ENCODE assay signal across 15 cellular contexts in the genomic region with DNA sequence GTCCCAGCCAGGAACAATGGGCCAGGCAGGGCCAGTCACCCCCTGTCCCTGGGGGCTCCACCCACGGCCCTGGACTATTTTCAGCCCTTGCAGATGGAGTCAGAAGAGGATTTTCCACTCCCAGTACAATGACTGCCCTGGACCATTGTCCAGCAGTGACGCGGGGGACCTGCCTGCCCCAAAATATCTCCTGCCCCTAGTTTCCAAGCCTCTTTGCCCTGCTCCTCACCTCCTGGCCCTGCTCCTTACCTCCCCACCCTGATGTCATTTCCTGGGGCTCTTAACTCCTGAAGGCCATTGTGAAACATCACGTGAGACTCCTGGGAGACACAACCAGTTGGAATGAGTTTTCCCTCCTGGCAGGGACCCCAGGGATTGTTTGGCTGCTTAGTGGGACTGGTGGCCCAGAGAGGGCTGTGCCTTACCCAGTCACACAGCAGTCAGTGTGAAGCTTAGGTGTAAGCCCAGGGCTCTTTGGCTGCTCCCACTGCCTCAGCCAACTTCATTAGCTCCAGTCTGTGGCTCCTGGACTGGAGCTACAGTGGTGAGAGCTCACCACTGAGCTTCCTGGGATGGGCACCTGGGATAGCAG. TPM values are rescaled to one million over a fixed set of nuclear protein-coding genes. Genes with fewer than 3 reads are reported as not detected.
A peak's percentile ranks its signal among the peaks of the same experiment; 100 is the strongest.
DNase-seq lines count a peak whose midpoint lies in the region; ATAC-seq, FAIRE-seq and TF ChIP-seq lines count a peak whose summit lies in the region.
"Had no signal": no experiment of that assay in that cellular context is flagged by ENCODE, and none has a peak within 500 bp of the region (broad histone marks: within the 10 kb centered on the region; RNA-seq: fewer than 3 reads in every experiment).

No MANE protein-coding gene starts in this region.

- H3K27me3 Mint-ChIP-seq in neural crest cell (ENCODE audit: low read depth) (no peaks in the 10 kb centered on the region), T-helper 17 cell (peaks cover 6% of the 10 kb centered on the region)

- no peak for FAIRE-seq in GM12892 (lab: Jason Lieb, UNC)
- FAIRE-seq: colon, urothelium cell line had no signal

- no peaks in the 10 kb centered on the region for H3K9me3 Mint-ChIP-seq in neural crest cell
- H3K9me3 Mint-ChIP-seq: CD4-positive, CD25-positive, alpha-beta regulatory T cell had no signal

- TF ChIP-seq CTCF in Peyer's patch (IDR thresholded peaks at IDR 0.05) (no peak), foreskin fibroblast (IDR thresholded peaks at IDR 0.05; ENCODE audit: low read depth, low read length) (no peak), neural crest cell (conservative IDR thresholded peaks at IDR 0.05) (no peak)

- H3K36me3 Mint-ChIP-seq in neural crest cell (ENCODE audit: low read depth) = no peaks in the 10 kb centered on the region
- no peaks in the 10 kb centered on the region for H3K36me3 Mint-ChIP-seq in T-helper 17 cell (ENCODE audit: low read depth)
- H3K36me3 Mint-ChIP-seq: CD4-positive, CD25-positive, alpha-beta regulatory T cell had no signal

- peak; percentile 63 for DNase-seq in AG20443 (ENCODE audit: low spot score)
- DNase-seq in Peyer's patch = peak in 2 of 3 donors; percentile 36 to 42
- peak; percentile 43 to 65 for DNase-seq in foreskin fibroblast
- no peak for DNase-seq in neural crest cell (ENCODE audit: low read depth, low spot score)
- DNase-seq in T-helper 17 cell = no peak
- no peak for DNase-seq in GM12892 (ENCODE audit: insufficient read length)
- no peak for DNase-seq in superior temporal gyrus (ENCODE audit: extremely low spot score)
- DNase-seq: activated CD4-positive, CD25-positive, alpha-beta regulatory T cell; CD4-positive, CD25-positive, alpha-beta regulatory T cell; NCI-H345 had no signal

- H3K27ac Mint-ChIP-seq in neural crest cell (ENCODE audit: unreplicated experiment) (peak overlapping the region; percentile 27), T-helper 17 cell (no peak overlapping the region)

- TF ChIP-seq POLR2A in Peyer's patch (IDR thresholded peaks at IDR 0.05) (no peak), GM12892 (IDR thresholded peaks at IDR 0.05; ENCODE audit: low read depth, low read length) (no peak)

- H3K4me3 Mint-ChIP-seq in neural crest cell (no peak overlapping the region), T-helper 17 cell (no peak overlapping the region)
- H3K4me3 Mint-ChIP-seq: CD4-positive, CD25-positive, alpha-beta regulatory T cell had no signal

- H3K27ac ChIP-seq in Peyer's patch = no peak overlapping the region
- H3K27ac ChIP-seq: SK-N-MC had no signal

- no peaks in the 10 kb centered on the region for H3K9me3 ChIP-seq in Peyer's patch
- H3K9me3 ChIP-seq in T-helper 17 cell (ENCODE audit: control insufficient read depth, low read length, poor library complexity, severe bottlenecking) = no peaks in the 10 kb centered on the region
- H3K9me3 ChIP-seq: mucosa of descending colon had no signal

- H3K4me3 ChIP-seq in Peyer's patch (no peak overlapping the region), foreskin fibroblast (ENCODE audit: low read depth in 1 of 2, low read length in 2 of 2) (no peak overlapping the region)
- H3K4me3 ChIP-seq: mucosa of descending colon, SK-N-MC had no signal

- H3K27me3 ChIP-seq in Peyer's patch = no peaks in the 10 kb centered on the region

- no peaks in the 10 kb centered on the region for H3K36me3 ChIP-seq in Peyer's patch

- H3K4me1 Mint-ChIP-seq in neural crest cell = peaks cover 20% of the 10 kb centered on the region
- H3K4me1 Mint-ChIP-seq in T-helper 17 cell = peaks cover 3% of the 10 kb centered on the region

- no peaks in the 10 kb centered on the region for H3K4me1 ChIP-seq in Peyer's patch

- ATAC-seq in T-helper 17 cell = no peak
- no peak for ATAC-seq in GM18909 (IDR thresholded peaks at IDR 0.05; ENCODE audit: poor library complexity, unreplicated experiment)
- ATAC-seq: mucosa of descending colon had no signal

RNA-seq across cellular contexts. Expression of gene P2RY2, which starts 22.2 kb away (rescaled TPM):
- total RNA-seq in Peyer's patch (10 to 100 TPM in 3 of 4 donors, 1 to 10 TPM in 1; 6.6 to 42.7 (median 33.5) TPM), neural crest cell (0.14 and 0.27 TPM in 2 replicates), T-helper 17 cell (under 1 TPM; 0.29 to 0.55 TPM)
- polyA plus RNA-seq in GM12892 (2012; ENCODE audit: missing spikeins) = not detected
- total RNA-seq: CD4-positive, CD25-positive, alpha-beta regulatory T cell had no signal
- polyA plus RNA-seq: CD4-positive, CD25-positive, alpha-beta regulatory T cell had no signal

RNA-seq across cellular contexts. Expression of gene P2RY6, which starts 31.9 kb away (rescaled TPM):
- 1 to 10 TPM in 3 of 4 donors, not detected in 1; 1.5 to 6.6 (median 2.3) TPM for total RNA-seq in Peyer's patch
- not detected in 2 replicates for total RNA-seq in neural crest cell
- not detected for total RNA-seq in T-helper 17 cell
- polyA plus RNA-seq in GM12892 (2012; ENCODE audit: missing spikeins) = 0.13 TPM
- total RNA-seq: CD4-positive, CD25-positive, alpha-beta regulatory T cell had no signal
- polyA plus RNA-seq: CD4-positive, CD25-positive, alpha-beta regulatory T cell had no signal

Comparison
In these comparisons a context has a peak if more than half of its experiments do, and no peak if none do; other contexts are left out.
1. DNase-seq: peak in AG20443 (single experiment), Peyer's patch (2 of 3) and foreskin fibroblast (2 of 2); none in neural crest cell (single experiment), T-helper 17 cell (0 of 3), GM12892 (single experiment) and superior temporal gyrus (single experiment).